ENCODE assay signal across 1 cellular context in genomic region chr2:168679741-168680140, GRCh38.
TF ChIP-seq lines count a peak whose summit lies in the region.

No MANE protein-coding gene starts in this region.

TF ChIP-seq in GM23338, 12 proteins besides CTCF, POLR2A, EP300 and RAD21 (continued from another document):
- TF ChIP-seq REST (IDR thresholded peaks at IDR 0.05; ENCODE audit: unreplicated experiment) (no peak), ETS1 (IDR thresholded peaks at IDR 0.05) (no peak)
